Comparison of ENCODE assay signal across 9 cellular contexts in the genomic region with DNA sequence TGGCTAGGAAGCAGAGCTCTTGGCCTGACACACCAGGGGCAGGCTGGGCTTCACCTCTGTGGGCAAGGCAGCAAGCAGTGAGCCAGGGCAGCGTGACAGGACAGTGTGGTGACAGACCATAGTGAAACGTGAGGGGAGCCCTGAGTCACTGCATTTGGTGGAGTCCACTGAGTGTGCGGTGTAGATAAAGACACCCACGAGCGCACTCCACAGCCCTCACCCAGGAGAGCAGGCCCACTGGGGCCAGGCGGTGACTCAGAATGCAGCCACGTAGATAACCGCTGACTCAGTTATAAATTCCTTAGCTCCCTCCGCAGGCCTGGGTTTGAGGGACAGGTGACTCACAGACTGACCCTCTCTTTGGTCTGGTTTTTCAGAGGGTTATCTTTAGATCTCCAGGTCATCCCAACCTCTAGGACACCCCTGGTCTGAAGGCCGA.
DNase-seq lines count a peak whose midpoint lies in the region; ATAC-seq and TF ChIP-seq lines count a peak whose summit lies in the region.
"Had no signal": no experiment of that assay in that cellular context is flagged by ENCODE, and none has a peak within 500 bp of the region (broad histone marks: within the 10 kb centered on the region; RNA-seq: fewer than 3 reads in every experiment).

No MANE protein-coding gene starts in this region.

- H3K36me3 ChIP-seq in mesendoderm (ENCODE audit: control insufficient read depth, insufficient read depth, low read length): no peaks in the 10 kb centered on the region
- H3K36me3 ChIP-seq: esophagus squamous epithelium had no signal

- no peak overlapping the region for H3K23ac ChIP-seq in mesendoderm (ENCODE audit: low read length)

- no peak overlapping the region for H2AK5ac ChIP-seq in mesendoderm (ENCODE audit: low read length)

- no peak overlapping the region for H3K27ac ChIP-seq in mesendoderm (ENCODE audit: low read depth, low read length)
- H3K27ac ChIP-seq: esophagus squamous epithelium had no signal

- in situ Hi-C loops in Caki2 (cut with HindIII; ENCODE audit: low pct_unique_long_range_greater_than_20kb, low sequenced_read_pairs): no loop called here

- no peak overlapping the region for H3K9ac ChIP-seq in mesendoderm (ENCODE audit: low read length)

- no peak overlapping the region for H4K8ac ChIP-seq in mesendoderm (ENCODE audit: low read depth, low read length)

- H3K4me2 ChIP-seq in mesendoderm (ENCODE audit: low read length): no peak overlapping the region

- no peak overlapping the region for H2BK5ac ChIP-seq in mesendoderm (ENCODE audit: low read length)

- WGBS in mesendoderm (ENCODE audit: extremely low coverage, insufficient coverage, low lambda C conversion rate): no CpG with 5 or more reads among the region's 10 CpGs

- H3K4me1 ChIP-seq in mesendoderm (ENCODE audit: control insufficient read depth, low read depth, low read length): no peaks in the 10 kb centered on the region

- H2BK120ac ChIP-seq in mesendoderm (ENCODE audit: low read depth, low read length): no peak overlapping the region

- no peak overlapping the region for H2BK15ac ChIP-seq in mesendoderm (replicated peaks; ENCODE audit: low read depth)

- no peak for TF ChIP-seq CTCF in choroid plexus epithelial cell (conservative IDR thresholded peaks at IDR 0.05; ENCODE audit: low read depth, low read length)

- ATAC-seq in HG03439 (IDR thresholded peaks at IDR 0.05; ENCODE audit: unreplicated experiment): no peak
- no peak for ATAC-seq in HG02973 (IDR thresholded peaks at IDR 0.05; ENCODE audit: unreplicated experiment)

- no peaks in the 10 kb centered on the region for H3K79me1 ChIP-seq in mesendoderm (ENCODE audit: low read length)

- no peak overlapping the region for H3K18ac ChIP-seq in mesendoderm (ENCODE audit: low read length)

- H3K4ac ChIP-seq in mesendoderm (ENCODE audit: low read depth, low read length): no peak overlapping the region

- peak; percentile 93 for DNase-seq in Caki2 (ENCODE audit: low read depth)
- DNase-seq in M059J (ENCODE audit: low read depth): peak; percentile 100
- DNase-seq in choroid plexus epithelial cell (ENCODE audit: low read depth): peak; percentile 92
- DNase-seq in mesendoderm: peak; percentile 70
- no peak for DNase-seq in inferior parietal cortex (ENCODE audit: extremely low spot score)
- no peak for DNase-seq in NCI-H1694 treated with DMSO at 0.1 percent for 48 hours (lab: John Stamatoyannopoulos, UW)
- DNase-seq: esophagus squamous epithelium had no signal

- H3K27me3 ChIP-seq in mesendoderm (ENCODE audit: insufficient read depth, low read length, poor library complexity): no peaks in the 10 kb centered on the region
- H3K27me3 ChIP-seq: esophagus squamous epithelium had no signal

- no peak overlapping the region for H4K5ac ChIP-seq in mesendoderm (ENCODE audit: low read length)

- H3K56ac ChIP-seq in mesendoderm (ENCODE audit: low read length): no peak overlapping the region

- no peak overlapping the region for H3K4me3 ChIP-seq in choroid plexus epithelial cell (ENCODE audit: low read depth, low read length)
- H3K4me3 ChIP-seq in mesendoderm (ENCODE audit: low read length): no peak overlapping the region
- H3K4me3 ChIP-seq: esophagus squamous epithelium had no signal

- H3K79me2 ChIP-seq in mesendoderm (ENCODE audit: control insufficient read depth, insufficient read depth, low read length): no peaks in the 10 kb centered on the region

Comparison
In these comparisons a context has a peak if more than half of its experiments do, and no peak if none do; other contexts are left out.
1. DNase-seq: peak in Caki2 (single experiment), M059J (single experiment), choroid plexus epithelial cell (single experiment) and mesendoderm (single experiment); none in inferior parietal cortex (single experiment) and NCI-H1694 treated with DMSO at 0.1 percent for 48 hours (single experiment).